ENCODE assay signal across 8 cellular contexts in genomic region chr3:99895706-99896441, GRCh38.
DNase-seq lines count a peak whose midpoint lies in the region; ATAC-seq and TF ChIP-seq lines count a peak whose summit lies in the region.

No MANE protein-coding gene starts in this region.

- no peak overlapping the region for H3K4me3 Mint-ChIP-seq in natural killer cell
- H3K4me3 Mint-ChIP-seq in natural killer cell treated with Interleukin-12 subunit alpha and Interleukin-12 subunit beta and Interleukin-15 and Interleukin-18, amount 100 ng/mL, for 72 hours: no peak overlapping the region

- H3K4me1 ChIP-seq in right cardiac atrium (ENCODE audit: control insufficient read depth, insufficient read depth, low read length): peaks cover 1% of the 10 kb centered on the region

- no peaks in the 10 kb centered on the region for H3K9me3 Mint-ChIP-seq in natural killer cell
- H3K9me3 Mint-ChIP-seq in natural killer cell treated with Interleukin-12 subunit alpha and Interleukin-12 subunit beta and Interleukin-15 and Interleukin-18, amount 100 ng/mL, for 72 hours: no peaks in the 10 kb centered on the region

- H3K9me3 ChIP-seq in SK-N-MC (ENCODE audit: low read depth, low read length) (no peaks in the 10 kb centered on the region), right cardiac atrium (ENCODE audit: control insufficient read depth, low read length) (no peaks in the 10 kb centered on the region)

- peak overlapping the region; percentile 37 for H3K9ac ChIP-seq in SK-N-MC (ENCODE audit: insufficient read length)

- H3K27ac ChIP-seq in SK-N-MC (peak overlapping the region; percentile 98), right cardiac atrium (ENCODE audit: low read length) (no peak overlapping the region), substantia nigra (ENCODE audit: low read depth, low read length, poor library complexity, severe bottlenecking) (no peak overlapping the region)

- no peak for TF ChIP-seq CTCF in natural killer cell (IDR thresholded peaks at IDR 0.05)

- no peaks in the 10 kb centered on the region for H3K27me3 Mint-ChIP-seq in natural killer cell (ENCODE audit: low read depth in 2 of 2)
- no peaks in the 10 kb centered on the region for H3K27me3 Mint-ChIP-seq in natural killer cell treated with Interleukin-12 subunit alpha and Interleukin-12 subunit beta and Interleukin-15 and Interleukin-18, amount 100 ng/mL, for 72 hours

- DNase-seq in natural killer cell (no peak), SK-N-MC (ENCODE audit: low read depth, low spot score) (peak; percentile 89), right cardiac atrium (no peak), substantia nigra (lab: John Stamatoyannopoulos, UW) (no peak)
- no peak for DNase-seq in natural killer cell treated with Interleukin-12 subunit alpha and Interleukin-12 subunit beta and Interleukin-15 and Interleukin-18, amount 100 ng/mL, for 72 hours (ENCODE audit: low spot score)
- no peak for DNase-seq in stimulated activated CD4-positive, alpha-beta T cell treated with anti-CD3 and anti-CD28 coated beads, Interleukin-2, amount 100 ng/mL, for 48 hours

- H3K4me3 ChIP-seq in SK-N-MC (peak overlapping the region; percentile 63), right cardiac atrium (ENCODE audit: low read length) (no peak overlapping the region)

- ATAC-seq in natural killer cell: peak in 2 of 3 donors; percentile 30 to 52
- no peak for ATAC-seq in natural killer cell treated with Interleukin-12 subunit alpha and Interleukin-12 subunit beta and Interleukin-15 and Interleukin-18, amount 100 ng/mL, for 72 hours
- peak; percentile 51 to 55 for ATAC-seq in right cardiac atrium
- no peak for ATAC-seq in GM21526 (IDR thresholded peaks at IDR 0.05; ENCODE audit: low FRiP score, unreplicated experiment)
- ATAC-seq in GM21515 (IDR thresholded peaks at IDR 0.05; ENCODE audit: unreplicated experiment): no peak

- no peak overlapping the region for H3K27ac Mint-ChIP-seq in natural killer cell
- peak overlapping the region in 1 of 2 donors; percentile 28 for H3K27ac Mint-ChIP-seq in natural killer cell treated with Interleukin-12 subunit alpha and Interleukin-12 subunit beta and Interleukin-15 and Interleukin-18, amount 100 ng/mL, for 72 hours

- no peaks in the 10 kb centered on the region for H3K36me3 ChIP-seq in SK-N-MC (ENCODE audit: insufficient read depth, low read length)

- no peaks in the 10 kb centered on the region for H3K36me3 Mint-ChIP-seq in natural killer cell
- no peaks in the 10 kb centered on the region for H3K36me3 Mint-ChIP-seq in natural killer cell treated with Interleukin-12 subunit alpha and Interleukin-12 subunit beta and Interleukin-15 and Interleukin-18, amount 100 ng/mL, for 72 hours

- H3K27me3 ChIP-seq in right cardiac atrium (ENCODE audit: control insufficient read depth, insufficient read depth): no peaks in the 10 kb centered on the region

- no peaks in the 10 kb centered on the region for H3K4me1 Mint-ChIP-seq in natural killer cell
- H3K4me1 Mint-ChIP-seq in natural killer cell treated with Interleukin-12 subunit alpha and Interleukin-12 subunit beta and Interleukin-15 and Interleukin-18, amount 100 ng/mL, for 72 hours (ENCODE audit: low read depth in 2 of 2): peaks cover 4 to 8% of the 10 kb centered on the region in 2 donors

- intact Hi-C loops in natural killer cell (cut with micrococcal nuclease): no loop called here
- intact Hi-C loops in right cardiac atrium (cut with DNase I): no loop called here

- WGBS in right cardiac atrium: 58% methylated on average over 2 of the region's 2 CpGs

Comparison
In these comparisons a context has a peak if more than half of its experiments do, and no peak if none do; other contexts are left out.
1. ATAC-seq: peak in natural killer cell (2 of 3) and right cardiac atrium (2 of 2); none in natural killer cell treated with Interleukin-12 subunit alpha and Interleukin-12 subunit beta and Interleukin-15 and Interleukin-18, amount 100 ng/mL, for 72 hours (0 of 2), GM21526 (single experiment) and GM21515 (single experiment).